In the genomic region with DNA sequence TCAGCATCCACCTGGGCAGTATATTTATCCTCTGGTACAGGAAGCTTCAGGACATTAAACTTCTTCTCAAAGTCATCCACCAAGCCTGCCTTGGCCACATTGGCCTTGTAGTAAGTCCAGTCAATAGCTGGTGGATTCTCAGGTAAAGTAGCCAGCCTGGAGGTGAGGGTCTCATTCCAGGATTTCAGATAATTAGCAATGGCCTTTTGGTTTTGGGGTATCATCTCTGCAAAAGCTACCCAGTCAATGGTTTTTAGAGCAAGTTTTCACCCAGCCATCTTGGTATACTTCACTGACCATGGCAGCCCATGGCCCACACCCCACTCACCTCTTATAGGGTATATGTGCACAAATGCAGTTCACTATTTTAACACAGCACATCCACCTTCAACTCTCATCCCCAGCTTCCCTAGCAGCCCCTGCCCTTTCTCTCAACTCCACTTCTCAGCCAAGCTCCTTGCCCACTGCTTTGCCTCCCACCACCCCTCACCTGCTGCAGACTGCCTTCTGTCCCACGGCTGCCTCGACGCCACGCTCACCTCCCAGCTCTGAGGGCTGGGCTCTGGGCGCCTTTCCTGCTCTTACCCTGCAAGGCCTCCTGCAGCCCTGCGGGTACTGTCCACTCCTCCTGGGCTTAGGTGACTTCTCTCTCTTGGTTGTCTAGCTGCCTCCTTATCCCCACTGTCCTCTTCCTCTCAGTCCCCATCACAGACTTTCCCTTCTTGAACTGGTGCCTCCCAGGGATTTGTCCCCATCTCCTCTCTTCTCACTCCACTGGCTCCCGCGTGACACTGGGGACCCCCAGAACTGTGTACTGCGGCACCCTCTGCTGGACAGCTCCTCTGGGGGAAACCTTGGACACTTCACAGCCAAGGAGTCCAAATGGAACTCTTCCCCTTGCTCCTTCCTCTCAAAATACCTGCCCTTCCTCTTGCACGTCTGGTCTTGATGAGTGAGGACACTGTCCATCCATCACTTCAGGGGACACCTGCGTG, we compare ENCODE assay signal across 11 cellular contexts. TPM values are rescaled to one million over a fixed set of nuclear protein-coding genes. Genes with fewer than 3 reads are reported as not detected.
A peak's percentile ranks its signal among the peaks of the same experiment; 100 is the strongest.
DNase-seq lines count a peak whose midpoint lies in the region; ATAC-seq and TF ChIP-seq lines count a peak whose summit lies in the region.
"Had no signal": no experiment of that assay in that cellular context is flagged by ENCODE, and none has a peak within 500 bp of the region (broad histone marks: within the 10 kb centered on the region; RNA-seq: fewer than 3 reads in every experiment).

No MANE protein-coding gene starts in this region.

- no peak for ATAC-seq in HG02840 (IDR thresholded peaks at IDR 0.05; ENCODE audit: low FRiP score, unreplicated experiment)

- no peak overlapping the region for H3K4me3 Mint-ChIP-seq in activated T-cell treated with anti-CD3 and anti-CD28 coated beads, Interleukin-2, amount 50 U/mL, for 24 hours
- H3K4me3 Mint-ChIP-seq in CD8-positive, alpha-beta memory T cell = no peak overlapping the region
- H3K4me3 Mint-ChIP-seq: CD4-positive, alpha-beta T cell had no signal

- no peaks in the 10 kb centered on the region for H4K20me1 ChIP-seq in smooth muscle cell (ENCODE audit: low read depth)

- H2AFZ ChIP-seq in smooth muscle cell (ENCODE audit: low read depth) = no peak overlapping the region

- no peaks in the 10 kb centered on the region for H3F3A ChIP-seq in smooth muscle cell (ENCODE audit: low read depth)

- DNase-seq in activated T-cell treated with anti-CD3 and anti-CD28 coated beads, Interleukin-2, amount 50 U/mL, for 48 hours = peak; percentile 48 to 52
- DNase-seq in activated T-cell treated with anti-CD3 and anti-CD28 coated beads, Interleukin-2, amount 50 U/mL, for 24 hours = no peak
- peak; percentile 53 for DNase-seq in MV-4-11 (lab: John Stamatoyannopoulos, UW)
- DNase-seq in coronary artery (ENCODE audit: low spot score) = peak; percentile 65
- no peak for DNase-seq in smooth muscle cell (lab: John Stamatoyannopoulos, UW; ENCODE audit: unreplicated experiment)
- DNase-seq in CD8-positive, alpha-beta memory T cell = no peak
- DNase-seq in kidney glomerular epithelial cell (lab: John Stamatoyannopoulos, UW) = no peak
- DNase-seq: CD4-positive, alpha-beta T cell; naive B cell; T-helper 2 cell had no signal

- H3K4me2 ChIP-seq in smooth muscle cell = no peak overlapping the region

- TF ChIP-seq CTCF in coronary artery (IDR thresholded peaks at IDR 0.05) = no peak
- peak; percentile 21 for TF ChIP-seq CTCF in smooth muscle cell (IDR thresholded peaks at IDR 0.05; ENCODE audit: borderline replicate concordance, insufficient read depth, poor library complexity, severe bottlenecking)

- POLR2A ChIA-PET in CD8-positive, alpha-beta memory T cell (lab: Charles Lee) = no interaction called here

- no peaks in the 10 kb centered on the region for H3K36me3 Mint-ChIP-seq in activated T-cell treated with anti-CD3 and anti-CD28 coated beads, Interleukin-2, amount 50 U/mL, for 24 hours (ENCODE audit: low read depth)
- H3K36me3 Mint-ChIP-seq in CD8-positive, alpha-beta memory T cell = peaks cover 0 to 8% (median 0%) of the 10 kb centered on the region in 3 donors

- WGBS in smooth muscle cell (ENCODE audit: low lambda C conversion rate) = 68% methylated on average over 11 of the region's 11 CpGs

- H3K4me3 ChIP-seq in coronary artery = no peak overlapping the region
- H3K4me3 ChIP-seq in smooth muscle cell = no peak overlapping the region
- no peak overlapping the region for H3K4me3 ChIP-seq in CD8-positive, alpha-beta memory T cell (ENCODE audit: low read length)

- H3K27me3 Mint-ChIP-seq in activated T-cell treated with anti-CD3 and anti-CD28 coated beads, Interleukin-2, amount 50 U/mL, for 24 hours = peaks cover 17% of the 10 kb centered on the region
- peaks cover 10 to 53% of the 10 kb centered on the region in 2 donors for H3K27me3 Mint-ChIP-seq in CD8-positive, alpha-beta memory T cell
- H3K27me3 Mint-ChIP-seq: naive B cell had no signal

- no peak overlapping the region for H3K9ac ChIP-seq in smooth muscle cell (ENCODE audit: low read depth)

- no peaks in the 10 kb centered on the region for H3K4me1 ChIP-seq in smooth muscle cell (ENCODE audit: low read depth)
- no peaks in the 10 kb centered on the region for H3K4me1 ChIP-seq in CD8-positive, alpha-beta memory T cell (ENCODE audit: insufficient read depth, low read length)

- CTCF ChIA-PET in CD8-positive, alpha-beta memory T cell (lab: Charles Lee) = interaction anchor here (1.8 kb wide), 1 partner anchor 17 kb away, joined by 4 read pairs; no protein-coding TSS in a partner anchor

- H3K9me3 Mint-ChIP-seq in activated T-cell treated with anti-CD3 and anti-CD28 coated beads, Interleukin-2, amount 50 U/mL, for 24 hours = peaks cover 3% of the 10 kb centered on the region
- H3K9me3 Mint-ChIP-seq in CD8-positive, alpha-beta memory T cell = peaks cover 1 to 7% (median 4%) of the 10 kb centered on the region in 5 donors
- H3K9me3 Mint-ChIP-seq: CD4-positive, alpha-beta T cell had no signal

- H3K27me3 ChIP-seq in smooth muscle cell (ENCODE audit: low read depth) = peaks cover 32% of the 10 kb centered on the region
- no peaks in the 10 kb centered on the region for H3K27me3 ChIP-seq in CD8-positive, alpha-beta memory T cell (ENCODE audit: insufficient read depth, low read length, poor library complexity, severe bottlenecking)

- H3K27ac Mint-ChIP-seq in activated T-cell treated with anti-CD3 and anti-CD28 coated beads, Interleukin-2, amount 50 U/mL, for 24 hours = no peak overlapping the region
- H3K27ac Mint-ChIP-seq in CD8-positive, alpha-beta memory T cell = peak overlapping the region in 1 of 8 donors; percentile 27
- H3K27ac Mint-ChIP-seq: CD4-positive, alpha-beta T cell had no signal

- no peaks in the 10 kb centered on the region for H3K36me3 ChIP-seq in smooth muscle cell (ENCODE audit: low read depth)
- no peaks in the 10 kb centered on the region for H3K36me3 ChIP-seq in CD8-positive, alpha-beta memory T cell (ENCODE audit: insufficient read depth, low read length)

- no peaks in the 10 kb centered on the region for H3K9me3 ChIP-seq in smooth muscle cell (replicated peaks; ENCODE audit: low read depth)
- no peaks in the 10 kb centered on the region for H3K9me3 ChIP-seq in CD8-positive, alpha-beta memory T cell (ENCODE audit: low read length)

- H3K79me2 ChIP-seq in smooth muscle cell (ENCODE audit: low read depth) = no peaks in the 10 kb centered on the region

- H3K27ac ChIP-seq in coronary artery = no peak overlapping the region
- H3K27ac ChIP-seq in smooth muscle cell (ENCODE audit: low read depth) = no peak overlapping the region
- no peak overlapping the region for H3K27ac ChIP-seq in CD8-positive, alpha-beta memory T cell (ENCODE audit: low read depth, low read length)

- H3K4me1 Mint-ChIP-seq in activated T-cell treated with anti-CD3 and anti-CD28 coated beads, Interleukin-2, amount 50 U/mL, for 24 hours (ENCODE audit: low read depth) = peaks cover 2% of the 10 kb centered on the region
- peaks cover 5 to 9% (median 7%) of the 10 kb centered on the region in 3 donors for H3K4me1 Mint-ChIP-seq in CD8-positive, alpha-beta memory T cell

RNA-seq across cellular contexts. Expression of gene TGM5, which starts 1.7 kb away (rescaled TPM):
- 2.5 and 3.7 TPM in 2 replicates for total RNA-seq in smooth muscle cell
- 0.08 and 1.1 TPM in 2 replicates for polyA plus RNA-seq in smooth muscle cell
- total RNA-seq in CD8-positive, alpha-beta memory T cell = under 1 TPM in 1 of 2 experiments, not detected in 1; 0.18 TPM
- polyA plus RNA-seq in CD8-positive, alpha-beta memory T cell = not detected
- total RNA-seq: CD4-positive, alpha-beta T cell had no signal

RNA-seq across cellular contexts. Expression of gene TGM7, which starts 33.6 kb away (rescaled TPM):
- not detected in 2 replicates for total RNA-seq in smooth muscle cell
- not detected in 2 replicates for polyA plus RNA-seq in smooth muscle cell
- not detected for total RNA-seq in CD8-positive, alpha-beta memory T cell
- not detected for polyA plus RNA-seq in CD8-positive, alpha-beta memory T cell
- total RNA-seq: CD4-positive, alpha-beta T cell had no signal

RNA-seq across cellular contexts. Expression of gene EPB42, which starts 47.6 kb away (rescaled TPM):
- not detected in 2 replicates for total RNA-seq in smooth muscle cell
- not detected in 2 replicates for polyA plus RNA-seq in smooth muscle cell
- total RNA-seq in CD8-positive, alpha-beta memory T cell = not detected
- polyA plus RNA-seq in CD8-positive, alpha-beta memory T cell = not detected
- total RNA-seq: CD4-positive, alpha-beta T cell had no signal

Comparison
In these comparisons a context has a peak if more than half of its experiments do, and no peak if none do; other contexts are left out.
1. DNase-seq: peak in activated T-cell treated with anti-CD3 and anti-CD28 coated beads, Interleukin-2, amount 50 U/mL, for 48 hours (2 of 2), MV-4-11 (single experiment) and coronary artery (single experiment); none in activated T-cell treated with anti-CD3 and anti-CD28 coated beads, Interleukin-2, amount 50 U/mL, for 24 hours (single experiment), smooth muscle cell (single experiment), CD8-positive, alpha-beta memory T cell (0 of 5) and kidney glomerular epithelial cell (single experiment).